Comparison of ENCODE assay signal across 19 cellular contexts in genomic region chr17:47952181-47953021, GRCh38. TPM values are rescaled to one million over a fixed set of nuclear protein-coding genes. Genes with fewer than 3 reads are reported as not detected.
DNase-seq lines count a peak whose midpoint lies in the region; ATAC-seq and TF ChIP-seq lines count a peak whose summit lies in the region.
"Had no signal": no experiment of that assay in that cellular context is flagged by ENCODE, and none has a peak within 500 bp of the region (broad histone marks: within the 10 kb centered on the region; RNA-seq: fewer than 3 reads in every experiment).

No MANE protein-coding gene starts in this region.

- peaks cover 73% of the 10 kb centered on the region for H3K4me1 ChIP-seq in body of pancreas
- peaks cover 13% of the 10 kb centered on the region for H3K4me1 ChIP-seq in BE2C

- H3K4me3 ChIP-seq in body of pancreas (no peak overlapping the region), dorsolateral prefrontal cortex (no peak overlapping the region), BE2C (ENCODE audit: low read depth, low read length) (no peak overlapping the region)
- H3K4me3 ChIP-seq: ascending aorta, esophagus muscularis mucosa, GM23248 had no signal

- H3K27ac ChIP-seq in C4-2B (0 out of 2 replicates have a peak overlapping the region, but pooled peaks have one; percentile 6), body of pancreas (peak overlapping the region; percentile 96 to 100 (median 98)), dorsolateral prefrontal cortex (no peak overlapping the region)
- H3K27ac ChIP-seq: ascending aorta, esophagus muscularis mucosa, GM23248 had no signal

- H3K9me3 ChIP-seq in body of pancreas (no peaks in the 10 kb centered on the region), BE2C (no peaks in the 10 kb centered on the region)
- H3K9me3 ChIP-seq: ascending aorta, esophagus muscularis mucosa had no signal

- DNase-seq in body of pancreas (peak; percentile 52 to 69 (median 64)), mucosa of gallbladder (ENCODE audit: low spot score) (peak; percentile 75), dorsolateral prefrontal cortex (no peak), BE2C (no peak)
- DNase-seq: cortex of kidney, GM23248, head of caudate nucleus, islet precursor cell, naive B cell, NCI-H69 had no signal

- H3K36me3 ChIP-seq in body of pancreas (replicated peaks in 1 of 2; ENCODE audit: insufficient read depth in 1 of 2, low read depth in 2 of 2) (peaks cover 4 to 8% of the 10 kb centered on the region in 2 donors), BE2C (no peaks in the 10 kb centered on the region; the same call in 1 of the 2 replicates)

- TF ChIP-seq CTCF in C4-2B (conservative IDR thresholded peaks at IDR 0.05) (no peak), body of pancreas (IDR thresholded peaks at IDR 0.05) (no peak), dorsolateral prefrontal cortex (IDR thresholded peaks at IDR 0.05 in 54 of 56, conservative IDR thresholded peaks at IDR 0.05 in 2 of 56; ENCODE audit: low read depth in 1 of 56, partially characterized antibody in 56 of 56) (no peak), BE2C (IDR thresholded peaks at IDR 0.05; ENCODE audit: low read depth, low read length) (no peak)

- ATAC-seq in body of pancreas = no peak
- no peak for ATAC-seq in HG02885 (IDR thresholded peaks at IDR 0.05; ENCODE audit: poor library complexity, unreplicated experiment)
- ATAC-seq: Panc1 had no signal

- TF ChIP-seq POLR2A in body of pancreas (IDR thresholded peaks at IDR 0.05) = peak; percentile 24 to 43 (median 26)

- 27 to 28% methylated on average over 12 of the region's 12 CpGs for WGBS in body of pancreas, 2 donors

- intact Hi-C loops in body of pancreas (cut with DNase I) (no loop called here), dorsolateral prefrontal cortex (cut with DNase I) (no loop called here)

- H3K27me3 ChIP-seq in body of pancreas (no peaks in the 10 kb centered on the region), dorsolateral prefrontal cortex (no peaks in the 10 kb centered on the region), BE2C (no peaks in the 10 kb centered on the region)
- H3K27me3 ChIP-seq: ascending aorta, esophagus muscularis mucosa had no signal

RNA-seq across cellular contexts. Expression of gene PRR15L, which starts 5.3 kb away (rescaled TPM):
- total RNA-seq in body of pancreas (10 to 100 TPM; 36.6 to 63.3 TPM), mucosa of gallbladder (109 TPM), dorsolateral prefrontal cortex (under 1 TPM in 1 of 120 experiments, not detected in 119; 0.33 TPM)
- polyA plus RNA-seq in BE2C (2012; ENCODE audit: insufficient read depth, insufficient read length, low read depth) = not detected
- total RNA-seq: A673; activated T-helper 2 cell treated with anti-CD3 and anti-CD28 coated beads, Interferon-gamma antibody, Interleukin-2, Interleukin-4, amounts not matched to agents 10 μg/mL and 5 μg/mL and 100 μg/mL, durations not matched to agents 14 hours and 24 hours and 36 hours; ascending aorta; CD8-positive, alpha-beta memory T cell; esophagus muscularis mucosa; GM23248; pulmonary artery endothelial cell had no signal
- polyA plus RNA-seq: CD8-positive, alpha-beta memory T cell; GM23248 had no signal

RNA-seq across cellular contexts. Expression of gene PNPO, which starts 11.0 kb away (rescaled TPM):
- total RNA-seq in body of pancreas (10 to 100 TPM; 27.8 to 55.4 TPM), mucosa of gallbladder (43.2 TPM), dorsolateral prefrontal cortex (10 to 100 TPM; 30.2 to 62.6 (median 43.4) TPM)
- 8.7 TPM for polyA plus RNA-seq in BE2C (2012; ENCODE audit: insufficient read depth, insufficient read length, low read depth)

RNA-seq across cellular contexts. Expression of gene CDK5RAP3, which starts 18.5 kb away (rescaled TPM):
- total RNA-seq in body of pancreas = 100 to 1,000 TPM; 209 to 588 TPM
- total RNA-seq in mucosa of gallbladder = 194 TPM
- total RNA-seq in dorsolateral prefrontal cortex = 100 to 1,000 TPM in 119 of 120 experiments, 10 to 100 TPM in 1; 99.4 to 256 (median 180) TPM
- polyA plus RNA-seq in BE2C (2012; ENCODE audit: insufficient read depth, insufficient read length, low read depth) = 175 TPM

RNA-seq across cellular contexts. Expression of gene SP2, which starts 56.4 kb away (rescaled TPM):
- 1 to 10 TPM; 4.7 to 6.3 TPM for total RNA-seq in body of pancreas
- total RNA-seq in mucosa of gallbladder = 17.4 TPM
- total RNA-seq in dorsolateral prefrontal cortex = 10 to 100 TPM; 11.5 to 27.4 (median 17.6) TPM
- 39.3 TPM for polyA plus RNA-seq in BE2C (2012; ENCODE audit: insufficient read depth, insufficient read length, low read depth)

Comparison
In these comparisons a context has a peak if more than half of its experiments do, and no peak if none do; other contexts are left out.
1. H3K27ac ChIP-seq: peak in C4-2B (single experiment) and body of pancreas (4 of 4); none in dorsolateral prefrontal cortex (0 of 59).
2. DNase-seq: peak in body of pancreas (4 of 4) and mucosa of gallbladder (single experiment); none in dorsolateral prefrontal cortex (0 of 10) and BE2C (single experiment).
3. RNA of gene PRR15L, which starts 5.3 kb away (total RNA-seq): 109 TPM in mucosa of gallbladder (single experiment) and 36.6 to 63.3 TPM in body of pancreas; 0.33 TPM in dorsolateral prefrontal cortex; every median in the first group is over 10 times any median in the second.